Comparison of ENCODE assay signal across 19 cellular contexts in the genomic region with DNA sequence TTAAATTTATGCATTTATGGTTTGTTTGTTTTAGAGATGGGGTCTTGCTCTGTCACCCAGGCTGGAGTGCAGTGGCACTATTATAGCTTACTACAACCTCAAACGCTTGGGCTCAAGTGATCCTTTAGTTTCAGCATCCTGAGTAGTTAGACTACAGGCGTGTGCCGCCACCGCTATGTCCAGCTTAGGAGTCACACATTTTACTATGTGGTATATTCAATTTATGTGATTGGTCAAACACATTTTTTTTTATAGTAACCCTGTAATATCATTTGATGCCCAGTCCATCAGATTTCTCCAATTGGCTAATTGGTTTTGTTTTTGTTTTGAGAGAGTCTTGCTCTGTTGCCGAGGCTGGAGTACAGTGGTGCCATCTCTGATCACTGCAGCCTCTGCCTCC. TPM values are rescaled to one million over a fixed set of nuclear protein-coding genes. Genes with fewer than 3 reads are reported as not detected.
A peak's percentile ranks its signal among the peaks of the same experiment; 100 is the strongest.
DNase-seq lines count a peak whose midpoint lies in the region; ATAC-seq and TF ChIP-seq lines count a peak whose summit lies in the region.
"Had no signal": no experiment of that assay in that cellular context is flagged by ENCODE, and none has a peak within 500 bp of the region (broad histone marks: within the 10 kb centered on the region; RNA-seq: fewer than 3 reads in every experiment).

No MANE protein-coding gene starts in this region.

- no peak overlapping the region for H2BK15ac ChIP-seq in H9 (ENCODE audit: low read depth, low read length)

- H2BK20ac ChIP-seq in H9 (ENCODE audit: low read depth, low read length, poor library complexity, severe bottlenecking) = no peak overlapping the region

- H3K27ac Mint-ChIP-seq in CD4-positive, CD25-positive, alpha-beta regulatory T cell = peak overlapping the region in 2 of 3 donors; percentile 85 to 92
- peak overlapping the region; percentile 37 to 94 (median 61); a peak in 4 of 7 replicates for H3K27ac Mint-ChIP-seq in H9
- no peak overlapping the region for H3K27ac Mint-ChIP-seq in activated naive CD8-positive, alpha-beta T cell treated with anti-CD3 and anti-CD28 coated beads for 36 hours

- H3K9me3 Mint-ChIP-seq in CD4-positive, CD25-positive, alpha-beta regulatory T cell = no peaks in the 10 kb centered on the region
- H3K9me3 Mint-ChIP-seq in H9 = peaks cover 3 to 4% of the 10 kb centered on the region in 2 experiments; a peak in 4 of 5 replicates
- no peaks in the 10 kb centered on the region for H3K9me3 Mint-ChIP-seq in activated naive CD8-positive, alpha-beta T cell treated with anti-CD3 and anti-CD28 coated beads for 36 hours
- H3K9me3 Mint-ChIP-seq: nephron had no signal

- no peak overlapping the region for H2BK12ac ChIP-seq in H9 (ENCODE audit: insufficient read length, low read depth, low read length)

- H3K27ac ChIP-seq in CD4-positive, CD25-positive, alpha-beta regulatory T cell (ENCODE audit: insufficient read depth, low read length, poor library complexity, severe bottlenecking) = no peak overlapping the region
- H3K27ac ChIP-seq in H9 (ENCODE audit: insufficient read length, low read depth, low read length) = no peak overlapping the region
- H3K27ac ChIP-seq: parathyroid adenoma had no signal

- H3K27me3 ChIP-seq in CD4-positive, CD25-positive, alpha-beta regulatory T cell (ENCODE audit: control insufficient read depth, insufficient read depth, low read length) = no peaks in the 10 kb centered on the region
- H3K27me3 ChIP-seq in H9 (ENCODE audit: insufficient read depth, low read length) = no peaks in the 10 kb centered on the region

- no peaks in the 10 kb centered on the region for H4K20me1 ChIP-seq in H9 (ENCODE audit: control insufficient read depth, insufficient read depth, insufficient read length)

- no peak overlapping the region for H4K5ac ChIP-seq in H9 (ENCODE audit: insufficient read length, low read depth, low read length)

- peaks cover 14 to 37% (median 27%) of the 10 kb centered on the region in 4 donors for H3K4me1 Mint-ChIP-seq in CD4-positive, CD25-positive, alpha-beta regulatory T cell
- H3K4me1 Mint-ChIP-seq in H9 = peaks cover 33 to 43% of the 10 kb centered on the region in 2 experiments
- H3K4me1 Mint-ChIP-seq in activated naive CD8-positive, alpha-beta T cell treated with anti-CD3 and anti-CD28 coated beads for 36 hours = peaks cover 23% of the 10 kb centered on the region

- H3K27me3 Mint-ChIP-seq in CD4-positive, CD25-positive, alpha-beta regulatory T cell = peaks cover 7% of the 10 kb centered on the region
- no peaks in the 10 kb centered on the region for H3K27me3 Mint-ChIP-seq in H9 (ENCODE audit: low read depth)
- H3K27me3 Mint-ChIP-seq in activated naive CD8-positive, alpha-beta T cell treated with anti-CD3 and anti-CD28 coated beads for 36 hours = no peaks in the 10 kb centered on the region

- peaks cover 3% of the 10 kb centered on the region for H3K36me3 ChIP-seq in CD4-positive, CD25-positive, alpha-beta regulatory T cell (ENCODE audit: control insufficient read depth, insufficient read depth, low read length)

- H3K79me1 ChIP-seq in H9 (ENCODE audit: insufficient read depth, low read depth, low read length, poor library complexity, severe bottlenecking) = no peaks in the 10 kb centered on the region

- H2BK5ac ChIP-seq in H9 (ENCODE audit: insufficient read length, low read length) = no peak overlapping the region

- H3K4ac ChIP-seq in H9 (ENCODE audit: low read depth, low read length) = no peak overlapping the region

- H2AFZ ChIP-seq in H9 (ENCODE audit: low read length) = no peak overlapping the region
- H2AFZ ChIP-seq: parathyroid adenoma had no signal

- no peak for ATAC-seq in CD4-positive, CD25-positive, alpha-beta regulatory T cell (ENCODE audit: low read depth in 2 of 2)
- no peak for ATAC-seq in left cardiac atrium
- ATAC-seq: sciatic nerve had no signal

- H3K9me3 ChIP-seq in CD4-positive, CD25-positive, alpha-beta regulatory T cell (ENCODE audit: control insufficient read depth in 2 of 2, low read length in 2 of 2) = no peaks in the 10 kb centered on the region
- no peaks in the 10 kb centered on the region for H3K9me3 ChIP-seq in H9 (ENCODE audit: control insufficient read depth, low read depth, low read length)

- H4K91ac ChIP-seq in H9 (ENCODE audit: insufficient read length, low read depth, low read length) = no peak overlapping the region

- H3K23me2 ChIP-seq in H9 (ENCODE audit: insufficient read length, low read depth, low read length, poor library complexity, severe bottlenecking) = peaks cover 4% of the 10 kb centered on the region

- H3K18ac ChIP-seq in H9 (ENCODE audit: insufficient read length, low read depth, low read length) = no peak overlapping the region

- no peak overlapping the region for H2AK5ac ChIP-seq in H9 (ENCODE audit: insufficient read length, low read length)

- peaks cover 3% of the 10 kb centered on the region; the same call in 1 of the 2 replicates for H3K79me2 ChIP-seq in H9 (ENCODE audit: insufficient read depth, low read length)
- H3K79me2 ChIP-seq: parathyroid adenoma had no signal

- no peak overlapping the region for H4K8ac ChIP-seq in H9 (replicated peaks; ENCODE audit: insufficient read length, low read depth, low read length)

- H3K9ac ChIP-seq in H9 (ENCODE audit: extremely low read depth, insufficient read length, low read length) = no peak overlapping the region
- H3K9ac ChIP-seq: parathyroid adenoma had no signal

- H3K4me1 ChIP-seq in CD4-positive, CD25-positive, alpha-beta regulatory T cell (ENCODE audit: control insufficient read depth, insufficient read depth, low read length, poor library complexity, severe bottlenecking) = peaks cover 22% of the 10 kb centered on the region
- H3K4me1 ChIP-seq in H9 (ENCODE audit: insufficient read depth, low read length) = no peaks in the 10 kb centered on the region; the same call in 1 of the 2 replicates
- H3K4me1 ChIP-seq: parathyroid adenoma had no signal

- H3K4me3 Mint-ChIP-seq in CD4-positive, CD25-positive, alpha-beta regulatory T cell = peak overlapping the region in 2 of 4 donors; percentile 71 to 90
- no peak overlapping the region; a peak in 1 of 5 replicates for H3K4me3 Mint-ChIP-seq in H9
- no peak overlapping the region for H3K4me3 Mint-ChIP-seq in activated naive CD8-positive, alpha-beta T cell treated with anti-CD3 and anti-CD28 coated beads for 36 hours

- DNase-seq in CD4-positive, CD25-positive, alpha-beta regulatory T cell = no peak
- no peak for DNase-seq in H9
- peak; percentile 19 for DNase-seq in RPMI7951 (ENCODE audit: low read depth)
- DNase-seq in medulla oblongata (ENCODE audit: extremely low spot score) = peak; percentile 22
- no peak for DNase-seq in activated naive CD8-positive, alpha-beta T cell treated with anti-CD3 and anti-CD28 coated beads for 36 hours
- DNase-seq in activated CD4-positive, CD25-positive, alpha-beta regulatory T cell treated with anti-CD3 and anti-CD28 coated beads, Interleukin-2, amount 50 U/mL, for 72 hours = no peak
- DNase-seq in D341Med (ENCODE audit: low spot score) = no peak
- DNase-seq in left cardiac atrium = no peak
- DNase-seq: activated naive CD4-positive, alpha-beta T cell treated with anti-CD3 and anti-CD28 coated beads, Interleukin-2, amount 50 U/mL, for 16 hours; activated T-cell treated with anti-CD3 and anti-CD28 coated beads, Interleukin-2, amount 50 U/mL, for 48 hours; aorta; C1 segment of cervical spinal cord; central memory CD4-positive, alpha-beta T cell; NCI-H1092 treated with DMSO at 0.1 percent for 48 hours; NCI-H1930; stimulated activated CD8-positive, alpha-beta memory T cell treated with anti-CD3 and anti-CD28 coated beads, Interleukin-4, amount 100 ng/mL, for 48 hours had no signal

- intact Hi-C loops in left cardiac atrium (cut with DNase I) = no loop called here

- no peak overlapping the region for H3T11ph ChIP-seq in H9 (ENCODE audit: low read length)

- no peak overlapping the region for H2BK120ac ChIP-seq in H9 (ENCODE audit: low read depth, low read length, poor library complexity, severe bottlenecking)

- H3K4me3 ChIP-seq in CD4-positive, CD25-positive, alpha-beta regulatory T cell (ENCODE audit: low read depth, low read length) = no peak overlapping the region

- no peak for TF ChIP-seq CTCF in H9 (conservative IDR thresholded peaks at IDR 0.05)

- WGBS in H9 (ENCODE audit: extremely low coverage, insufficient read length, low lambda C conversion rate) = no CpG with 5 or more reads among the region's 5 CpGs

- H3K23ac ChIP-seq in H9 (ENCODE audit: insufficient read length, low read depth, low read length) = no peak overlapping the region

- H3K36me3 Mint-ChIP-seq in CD4-positive, CD25-positive, alpha-beta regulatory T cell = peaks cover 12% of the 10 kb centered on the region
- H3K36me3 Mint-ChIP-seq in H9 (ENCODE audit: insufficient read depth in 1 of 3, low read depth in 3 of 3) = peaks cover 2 to 9% (median 5%) of the 10 kb centered on the region in 3 experiments; a peak in 5 of 7 replicates
- no peaks in the 10 kb centered on the region for H3K36me3 Mint-ChIP-seq in activated naive CD8-positive, alpha-beta T cell treated with anti-CD3 and anti-CD28 coated beads for 36 hours

- H3K4me2 ChIP-seq in H9 (ENCODE audit: insufficient read depth, insufficient read length, low read length) = no peak overlapping the region

- no peak overlapping the region for H3K56ac ChIP-seq in H9 (ENCODE audit: insufficient read length, low read depth, low read length)

- H3K14ac ChIP-seq in H9 (ENCODE audit: insufficient read depth, low read length) = no peak overlapping the region

RNA-seq across cellular contexts. Expression of a gene that starts 2.3 kb away (rescaled TPM):
- total RNA-seq in CD4-positive, CD25-positive, alpha-beta regulatory T cell = 16.5 TPM
- polyA plus RNA-seq in CD4-positive, CD25-positive, alpha-beta regulatory T cell = 10 to 100 TPM; 40.6 to 47.2 (median 44.6) TPM
- total RNA-seq in H9 (2021) = 59.5 and 62.0 TPM in 2 replicates
- total RNA-seq in RPMI7951 (2014; rRNA removed; shearing (Covaris generic)) = 109 and 127 TPM in 2 replicates
- 10 to 100 TPM; 48.4 to 52.5 TPM for total RNA-seq in activated naive CD8-positive, alpha-beta T cell treated with anti-CD3 and anti-CD28 coated beads for 36 hours
- total RNA-seq in left cardiac atrium = 10 to 100 TPM; 12.1 to 18.9 TPM

RNA-seq across cellular contexts. Expression of a gene that starts 22.9 kb away (rescaled TPM):
- 46.0 TPM for total RNA-seq in CD4-positive, CD25-positive, alpha-beta regulatory T cell
- 100 to 1,000 TPM; 210 to 255 (median 244) TPM for polyA plus RNA-seq in CD4-positive, CD25-positive, alpha-beta regulatory T cell
- 66.5 and 75.9 TPM in 2 replicates for total RNA-seq in H9 (2021)
- total RNA-seq in RPMI7951 (2014; rRNA removed; shearing (Covaris generic)) = 234 and 299 TPM in 2 replicates
- 10 to 100 TPM; 53.7 to 61.1 TPM for total RNA-seq in activated naive CD8-positive, alpha-beta T cell treated with anti-CD3 and anti-CD28 coated beads for 36 hours
- total RNA-seq in left cardiac atrium = 10 to 100 TPM; 79.1 to 84.9 TPM

Comparison
In these comparisons a context has a peak if more than half of its experiments do, and no peak if none do; other contexts are left out.
1. DNase-seq: peak in RPMI7951 (single experiment) and medulla oblongata (single experiment); none in CD4-positive, CD25-positive, alpha-beta regulatory T cell (0 of 3), H9 (single experiment), activated naive CD8-positive, alpha-beta T cell treated with anti-CD3 and anti-CD28 coated beads for 36 hours (single experiment), activated CD4-positive, CD25-positive, alpha-beta regulatory T cell treated with anti-CD3 and anti-CD28 coated beads, Interleukin-2, amount 50 U/mL, for 72 hours (single experiment), D341Med (single experiment) and left cardiac atrium (single experiment).